In genomic region chr1:231417503-231417902, GRCh38 we compare ENCODE assay signal across 11 cellular contexts. TPM values are rescaled to one million over a fixed set of nuclear protein-coding genes. Genes with fewer than 3 reads are reported as not detected.
DNase-seq lines count a peak whose midpoint lies in the region; ATAC-seq, FAIRE-seq and TF ChIP-seq lines count a peak whose summit lies in the region.
"Had no signal": no experiment of that assay in that cellular context is flagged by ENCODE, and none has a peak within 500 bp of the region (broad histone marks: within the 10 kb centered on the region; RNA-seq: fewer than 3 reads in every experiment).

No MANE protein-coding gene starts in this region.

- SMC1A ChIA-PET in GM12878 (lab: Charles Lee; ENCODE audit: uncharacterized antibody, unreplicated experiment): interaction anchor here (1.3 to 2.3 kb wide), 3 partner anchors 8 to 80 kb away, joined by 3 to 7 read pairs (median 7); partner anchors contain the start of genes EXOC8 and SPRTN

- TF ChIP-seq RAD21 in HCT116 (IDR thresholded peaks at IDR 0.05; ENCODE audit: low read depth): no peak
- no peak for TF ChIP-seq RAD21 in GM12878 (IDR thresholded peaks at IDR 0.05; ENCODE audit: insufficient read depth, low read depth, low read length)

- in situ Hi-C loops in GM12878 (cut with MboI): loop anchor here (5.0 kb wide), 1 partner anchor 110 kb away; the partner anchor contains the start of gene TSNAX

- H3K4me3 ChIP-seq in BE2C (ENCODE audit: low read depth, low read length) (peak overlapping the region; percentile 94), HCT116 (replicated peaks in 1 of 2; ENCODE audit: low read depth in 1 of 2, low read length in 2 of 2) (no peak overlapping the region), GM12878 (peak overlapping the region; percentile 92), mucosa of rectum (ENCODE audit: low read length in 2 of 2) (peak overlapping the region; percentile 36 to 97)

- no peak for TF ChIP-seq EP300 in GM12878 (IDR thresholded peaks at IDR 0.05; ENCODE audit: borderline replicate concordance in 1 of 2, control insufficient read depth in 1 of 2, low read depth in 2 of 2, low read length in 2 of 2)

- H2AFZ ChIP-seq in HCT116 (ENCODE audit: low read depth, low read length, poor library complexity, severe bottlenecking) (no peak overlapping the region), GM12878 (ENCODE audit: control insufficient read depth, low read depth, low read length) (no peak overlapping the region)

- no peaks in the 10 kb centered on the region for H3K9me3 ChIP-seq in BE2C
- no peaks in the 10 kb centered on the region for H3K9me3 ChIP-seq in HCT116 (ENCODE audit: control insufficient read depth in 1 of 2, insufficient read depth in 1 of 2, low read depth in 1 of 2, low read length in 2 of 2)
- H3K9me3 ChIP-seq in GM12878 (replicated peaks; ENCODE audit: control insufficient read depth, insufficient read depth, low read length): no peaks in the 10 kb centered on the region
- H3K9me3 ChIP-seq in mucosa of rectum (ENCODE audit: control insufficient read depth in 2 of 2, low read length in 2 of 2): no peaks in the 10 kb centered on the region

- H3K4me2 ChIP-seq in HCT116 (ENCODE audit: low read length) (peak overlapping the region; percentile 22; the same call in 1 of the 2 replicates), GM12878 (ENCODE audit: control insufficient read depth, insufficient read depth) (peak overlapping the region; percentile 78)

- H3K79me2 ChIP-seq in HCT116 (ENCODE audit: insufficient read depth, low read length): peaks cover 88% of the 10 kb centered on the region
- peaks cover 93% of the 10 kb centered on the region for H3K79me2 ChIP-seq in GM12878 (ENCODE audit: control insufficient read depth, insufficient read depth, low read length)

- H3K9me2 ChIP-seq in HCT116 (ENCODE audit: insufficient read depth): no peaks in the 10 kb centered on the region

- FAIRE-seq in GM12878 (lab: Jason Lieb, UNC): no peak
- FAIRE-seq: bronchial epithelial cell, H1 had no signal

- TF ChIP-seq CTCF in BE2C (IDR thresholded peaks at IDR 0.05; ENCODE audit: low read depth, low read length) (no peak), HCT116 (IDR thresholded peaks at IDR 0.05 in 2 of 3, conservative IDR thresholded peaks at IDR 0.05 in 1 of 3; ENCODE audit: borderline replicate concordance in 1 of 3, insufficient read depth in 1 of 3, low read depth in 2 of 3, low read length in 2 of 3) (no peak), GM12878 (IDR thresholded peaks at IDR 0.05 in 2 of 3, conservative IDR thresholded peaks at IDR 0.05 in 1 of 3; ENCODE audit: control insufficient read depth in 2 of 3, extremely low read depth in 1 of 3, insufficient read depth in 1 of 3, low read depth in 3 of 3, low read length in 3 of 3) (no peak)

- H3K9ac ChIP-seq in HCT116 (ENCODE audit: low read length): no peak overlapping the region
- H3K9ac ChIP-seq in GM12878 (ENCODE audit: control insufficient read depth, insufficient read depth, low read length): no peak overlapping the region
- no peak overlapping the region for H3K9ac ChIP-seq in mucosa of rectum (ENCODE audit: low read depth in 1 of 2, low read length in 2 of 2)

- POLR2A ChIA-PET in HCT116 (lab: Charles Lee): no interaction called here
- POLR2A ChIA-PET in GM12878 (lab: Charles Lee): interaction anchor here (1.1 kb wide), 1 partner anchor 37 kb away, joined by 6 read pairs; no protein-coding TSS in a partner anchor

- intact Hi-C loops in HCT116 (cut with micrococcal nuclease): no loop called here
- intact Hi-C loops in GM12878 (cut with micrococcal nuclease; ENCODE audit: unreplicated experiment): loop anchor here (5.0 kb wide), 2 partner anchors 60 to 175 kb away; no protein-coding TSS in a partner anchor

- WGBS in GM12878 (ENCODE audit: insufficient coverage, insufficient replicate concordance, low lambda C conversion rate, missing lambda C conversion rate): 70% methylated on average over 2 of the region's 2 CpGs

- ATAC-seq in HCT116 (no peak), GM12878 (no peak), GM19452 (IDR thresholded peaks at IDR 0.05; ENCODE audit: unreplicated experiment) (no peak), HG02938 (IDR thresholded peaks at IDR 0.05; ENCODE audit: unreplicated experiment) (no peak)

- H3K27ac ChIP-seq in HCT116 (ENCODE audit: low read depth, low read length): no peak overlapping the region
- no peak overlapping the region for H3K27ac ChIP-seq in GM12878 (ENCODE audit: control insufficient read depth, insufficient read depth)
- no peak overlapping the region for H3K27ac ChIP-seq in mucosa of rectum (ENCODE audit: low read depth in 2 of 2, low read length in 2 of 2)

- RAD21 ChIA-PET in HCT116 (lab: Charles Lee; ENCODE audit: low non-redundant PET in 1 of 2, low total read pairs in 2 of 2, uncharacterized antibody in 2 of 2, unreplicated experiment in 2 of 2): no interaction called here
- RAD21 ChIA-PET in GM12878 (lab: Charles Lee; ENCODE audit: unreplicated experiment): interaction anchor here (0.8 kb wide), 1 partner anchor 76 kb away, joined by 3 read pairs; no protein-coding TSS in a partner anchor

- DNase-seq in BE2C (no peak), HCT116 (ENCODE audit: low read depth, low spot score) (no peak), GM12878 (ENCODE audit: low read depth, low spot score) (no peak), AG08396 (ENCODE audit: low spot score) (no peak), AG20443 (ENCODE audit: low spot score) (no peak)
- DNase-seq: kidney glomerular epithelial cell had no signal

- H4K20me1 ChIP-seq in HCT116 (ENCODE audit: insufficient read depth): peaks cover 17% of the 10 kb centered on the region; the same call in 1 of the 2 replicates
- peaks cover 7% of the 10 kb centered on the region; the same call in 1 of the 2 replicates for H4K20me1 ChIP-seq in GM12878 (ENCODE audit: control insufficient read depth, insufficient read depth)

- CTCF ChIA-PET in HCT116 (lab: Charles Lee) (no interaction called here), GM12878 (lab: Yijun Ruan, JAX) (interaction anchor here (1.7 to 1.9 kb wide), 2 partner anchors 16 to 20 kb away, joined by 4 read pairs; no protein-coding TSS in a partner anchor)

- TF ChIP-seq POLR2A in HCT116 (IDR thresholded peaks at IDR 0.05; ENCODE audit: borderline replicate concordance, extremely low read depth, insufficient read depth, insufficient read length): no peak
- no peak for TF ChIP-seq POLR2A in GM12878 (IDR thresholded peaks at IDR 0.05; ENCODE audit: low read depth, low read length)

- H3K4me1 ChIP-seq in BE2C (no peaks in the 10 kb centered on the region), HCT116 (ENCODE audit: control insufficient read depth in 1 of 2, insufficient read depth in 2 of 2, low read length in 2 of 2) (peaks cover 9 to 37% of the 10 kb centered on the region in 2 experiments; a peak in 3 of 4 replicates), GM12878 (ENCODE audit: control insufficient read depth, insufficient read depth, low read length) (no peaks in the 10 kb centered on the region), mucosa of rectum (ENCODE audit: control insufficient read depth in 2 of 2, insufficient read depth in 2 of 2, low read length in 2 of 2) (peaks cover 16 to 33% of the 10 kb centered on the region in 2 donors)

- H3K36me3 ChIP-seq in BE2C: no peaks in the 10 kb centered on the region
- peaks cover 5 to 28% of the 10 kb centered on the region in 2 experiments; a peak in 3 of 4 replicates for H3K36me3 ChIP-seq in HCT116 (ENCODE audit: control insufficient read depth in 1 of 2, insufficient read depth in 2 of 2, low read length in 2 of 2)
- H3K36me3 ChIP-seq in GM12878 (ENCODE audit: control insufficient read depth in 2 of 2, insufficient read depth in 2 of 2, low read length in 1 of 2): peaks cover 0 to 8% of the 10 kb centered on the region in 2 experiments; a peak in 1 of 4 replicates
- no peaks in the 10 kb centered on the region for H3K36me3 ChIP-seq in mucosa of rectum (ENCODE audit: control insufficient read depth in 2 of 2, insufficient read depth in 2 of 2, low read length in 2 of 2)

- H3K27me3 ChIP-seq in BE2C: no peaks in the 10 kb centered on the region
- no peaks in the 10 kb centered on the region for H3K27me3 ChIP-seq in HCT116 (ENCODE audit: insufficient read depth, low read length)
- H3K27me3 ChIP-seq in GM12878 (replicated peaks in 1 of 2; ENCODE audit: control insufficient read depth in 2 of 2, insufficient read depth in 2 of 2, low read length in 1 of 2): no peaks in the 10 kb centered on the region
- H3K27me3 ChIP-seq in mucosa of rectum (ENCODE audit: control insufficient read depth in 2 of 2, insufficient read depth in 2 of 2, low read length in 2 of 2): no peaks in the 10 kb centered on the region

- BruUV-seq in HCT116 (replicated peaks; lab: Mats Ljungman, UMichigan) (no TSS peak), GM12878 (replicated peaks; lab: Mats Ljungman, UMichigan) (no TSS peak)

TF ChIP-seq in HCT116, 20 proteins besides CTCF, POLR2A, EP300 and RAD21 (continues in another document):
- TF ChIP-seq YY1 (IDR thresholded peaks at IDR 0.05; ENCODE audit: extremely low read depth, insufficient replicate concordance, low read depth, low read length) (no peak), ZNF274 (IDR thresholded peaks at IDR 0.05; ENCODE audit: low read depth, low read length) (no peak), EGR1 (IDR thresholded peaks at IDR 0.05; ENCODE audit: low read depth) (no peak)

TF ChIP-seq in GM12878, 131 proteins besides CTCF, POLR2A, EP300 and RAD21 (continues in another document):
- TF ChIP-seq ZBED1 (IDR thresholded peaks at IDR 0.05; ENCODE audit: borderline replicate concordance): no peak
- no peak for TF ChIP-seq IRF4 (IDR thresholded peaks at IDR 0.05; ENCODE audit: low read depth, low read length)

RNA-seq across cellular contexts. Expression of gene EGLN1, which starts 4.6 kb away (rescaled TPM):
- polyA plus RNA-seq in BE2C (2012; ENCODE audit: insufficient read depth, insufficient read length, low read depth): 15.3 TPM
- total RNA-seq in HCT116 (2021; ENCODE audit: unreplicated experiment) (27.1 TPM), GM12878 (2014; rRNA removed) (7.9 and 9.9 TPM in 2 replicates), GM12878 (2014; rRNA removed; fragmentation: Illumina TruSeq; extraction: Trizol) (12.8 and 14.7 TPM in 2 replicates), GM12878 (2021) (9.2 and 10.5 TPM in 2 replicates)
- 21.8 and 28.5 TPM in 2 replicates for polyA plus RNA-seq in HCT116 (2012)
- total RNA-seq in GM12878 (2013; cell fraction: nucleolus; rRNA removed): 35.9 and 39.7 TPM in 2 replicates
- 10.1 TPM for polyA plus RNA-seq in GM12878 (2011; ENCODE audit: low read depth)
- polyA plus RNA-seq in GM12878 (2011; rRNA removed) (46.6 and 88.5 TPM in 2 replicates), GM12878 (2014; fragmentation: Illumina TruSeq; extraction: Trizol) (15.8 and 15.9 TPM in 2 replicates), GM12878 (2014; fragmentation: Nextera tagmentation; extraction: Ambion mirVana) (1 to 10 TPM; 2.4 to 3.0 TPM), GM12878 (2014; rRNA removed) (8.8 and 9.8 TPM in 2 replicates), GM12878 (2016; fragmentation: Nextera tagmentation; extraction: Ambion mirVana) (1 to 10 TPM; 3.1 to 8.6 TPM)
- polyA plus RNA-seq in GM12878 (2011; cell fraction: cytosol; rRNA removed): 11.0 and 14.0 TPM in 2 replicates
- 9.6 and 10.5 TPM in 2 replicates for polyA plus RNA-seq in GM12878 (2011; cell fraction: nucleus; rRNA removed)
- 24.3 and 32.6 TPM in 2 replicates for polyA plus RNA-seq in GM12878 (2012)
- 31.5 and 48.0 TPM in 2 replicates for polyA minus RNA-seq in GM12878 (2011; rRNA and poly(A)+ RNA removed)
- polyA minus RNA-seq in GM12878 (2011; cell fraction: cytosol; rRNA and poly(A)+ RNA removed): 12.8 and 18.7 TPM in 2 replicates
- 12.1 and 18.6 TPM in 2 replicates for polyA minus RNA-seq in GM12878 (2011; cell fraction: nucleus; rRNA and poly(A)+ RNA removed)

Comparison
In these comparisons a context has a peak if more than half of its experiments do, and no peak if none do; other contexts are left out.
1. H3K4me3 ChIP-seq: peak in BE2C (single experiment), GM12878 (single experiment) and mucosa of rectum (2 of 2); none in HCT116 (0 of 2).